20 cellular contexts compared by ENCODE assay signal in the genomic region with DNA sequence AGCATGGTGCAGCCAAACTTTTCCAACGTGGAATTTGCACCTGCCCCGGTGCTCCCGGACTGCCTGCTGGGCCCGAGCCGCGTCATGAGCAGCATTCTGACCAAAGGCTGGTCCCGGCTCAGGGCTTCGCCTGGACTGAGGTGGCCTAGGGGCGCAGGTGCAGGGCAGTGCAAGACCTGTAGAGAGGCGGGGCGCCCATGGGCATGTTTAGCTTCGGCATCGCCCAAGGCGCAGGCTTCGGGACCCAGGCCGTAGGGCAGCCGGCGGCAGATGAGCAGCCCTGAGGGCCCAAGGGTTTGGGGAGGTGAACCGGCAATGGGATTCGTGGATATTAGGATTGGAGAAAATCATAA. TPM values are rescaled to one million over a fixed set of nuclear protein-coding genes. Genes with fewer than 3 reads are reported as not detected.
A peak's percentile ranks its signal among the peaks of the same experiment; 100 is the strongest.
DNase-seq lines count a peak whose midpoint lies in the region; ATAC-seq and TF ChIP-seq lines count a peak whose summit lies in the region.
"Had no signal": no experiment of that assay in that cellular context is flagged by ENCODE, and none has a peak within 500 bp of the region (broad histone marks: within the 10 kb centered on the region; RNA-seq: fewer than 3 reads in every experiment).

No MANE protein-coding gene starts in this region.

- H3K4me3 Mint-ChIP-seq in activated CD4-positive, alpha-beta T cell treated with anti-CD3 and anti-CD28 coated beads for 36 hours: peak overlapping the region; percentile 19
- H3K4me3 Mint-ChIP-seq in CD4-positive, CD25-positive, alpha-beta regulatory T cell: peak overlapping the region in 3 of 4 donors; percentile 76 to 92 (median 81)
- H3K4me3 Mint-ChIP-seq in immature natural killer cell: peak overlapping the region in 3 of 5 donors; percentile 26 to 58 (median 47)

- H3K4me1 ChIP-seq in CD4-positive, CD25-positive, alpha-beta regulatory T cell (ENCODE audit: control insufficient read depth, insufficient read depth, low read length, poor library complexity, severe bottlenecking): peaks cover 30% of the 10 kb centered on the region
- H3K4me1 ChIP-seq in RWPE2 (ENCODE audit: insufficient read depth, poor library complexity, severe bottlenecking): no peaks in the 10 kb centered on the region
- H3K4me1 ChIP-seq: BE2C had no signal

- H3K36me3 ChIP-seq in CD4-positive, CD25-positive, alpha-beta regulatory T cell (ENCODE audit: control insufficient read depth, insufficient read depth, low read length): no peaks in the 10 kb centered on the region
- H3K36me3 ChIP-seq in RWPE2 (ENCODE audit: low read depth): no peaks in the 10 kb centered on the region
- H3K36me3 ChIP-seq: BE2C, right atrium auricular region, upper lobe of right lung had no signal

- CTCF ChIA-PET in activated CD4-positive, alpha-beta T cell treated with anti-CD3 and anti-CD28 coated beads for 36 hours (lab: Charles Lee): interaction anchor here (0.8 to 1.2 kb wide), 3 partner anchors 49 to 267 kb away, joined by 3 to 5 read pairs (median 5); a partner anchor contains a TSS

- TF ChIP-seq CTCF in RWPE2 (IDR thresholded peaks at IDR 0.05; ENCODE audit: poor library complexity, severe bottlenecking): no peak

- H3K9me3 ChIP-seq in CD4-positive, CD25-positive, alpha-beta regulatory T cell (ENCODE audit: control insufficient read depth in 2 of 2, low read length in 2 of 2): no peaks in the 10 kb centered on the region
- H3K9me3 ChIP-seq in RWPE2 (ENCODE audit: severe bottlenecking): no peaks in the 10 kb centered on the region
- H3K9me3 ChIP-seq: BE2C, right atrium auricular region, upper lobe of right lung had no signal

- H3K27ac Mint-ChIP-seq in activated CD4-positive, alpha-beta T cell treated with anti-CD3 and anti-CD28 coated beads for 36 hours: no peak overlapping the region
- H3K27ac Mint-ChIP-seq in CD4-positive, CD25-positive, alpha-beta regulatory T cell: peak overlapping the region in 1 of 3 donors; percentile 42
- no peak overlapping the region for H3K27ac Mint-ChIP-seq in immature natural killer cell

- peaks cover 5% of the 10 kb centered on the region for H3K9me3 Mint-ChIP-seq in activated CD4-positive, alpha-beta T cell treated with anti-CD3 and anti-CD28 coated beads for 36 hours (ENCODE audit: low read depth)
- H3K9me3 Mint-ChIP-seq in CD4-positive, CD25-positive, alpha-beta regulatory T cell: no peaks in the 10 kb centered on the region
- H3K9me3 Mint-ChIP-seq in immature natural killer cell: no peaks in the 10 kb centered on the region

- peaks cover 29% of the 10 kb centered on the region for H3K4me1 Mint-ChIP-seq in activated CD4-positive, alpha-beta T cell treated with anti-CD3 and anti-CD28 coated beads for 36 hours
- peaks cover 0 to 48% (median 16%) of the 10 kb centered on the region in 4 donors for H3K4me1 Mint-ChIP-seq in CD4-positive, CD25-positive, alpha-beta regulatory T cell
- H3K4me1 Mint-ChIP-seq in immature natural killer cell: peaks cover 11 to 23% of the 10 kb centered on the region in 2 donors

- ATAC-seq in activated CD4-positive, alpha-beta T cell treated with anti-CD3 and anti-CD28 coated beads for 36 hours: no peak
- ATAC-seq in CD4-positive, CD25-positive, alpha-beta regulatory T cell (ENCODE audit: low read depth in 2 of 2): no peak
- ATAC-seq in RWPE2 (ENCODE audit: low read depth) (no peak), GM18909 (IDR thresholded peaks at IDR 0.05; ENCODE audit: poor library complexity, unreplicated experiment) (no peak)

- no peak overlapping the region for H3K27ac ChIP-seq in CD4-positive, CD25-positive, alpha-beta regulatory T cell (ENCODE audit: insufficient read depth, low read length, poor library complexity, severe bottlenecking)
- no peak overlapping the region for H3K27ac ChIP-seq in RWPE2 (ENCODE audit: poor library complexity, severe bottlenecking)
- H3K27ac ChIP-seq: coronary artery, right atrium auricular region, upper lobe of right lung had no signal

- POLR2A ChIA-PET in activated CD4-positive, alpha-beta T cell treated with anti-CD3 and anti-CD28 coated beads for 36 hours (lab: Charles Lee): no interaction called here

- no peak for DNase-seq in activated CD4-positive, alpha-beta T cell treated with anti-CD3 and anti-CD28 coated beads for 36 hours
- no peak for DNase-seq in activated CD4-positive, alpha-beta T cell treated with anti-CD3 and anti-CD28 coated beads, Interleukin-2, amount 50 U/mL, for 1 hour
- no peak for DNase-seq in CD4-positive, CD25-positive, alpha-beta regulatory T cell
- peak; percentile 66 for DNase-seq in RWPE2 (ENCODE audit: low spot score)
- DNase-seq in immature natural killer cell: no peak
- DNase-seq in SW 1271 (lab: John Stamatoyannopoulos, UW): no peak
- DNase-seq in cardiac septum (ENCODE audit: low spot score): no peak
- DNase-seq: activated CD4-positive, CD25-positive, alpha-beta regulatory T cell; BE2C; HCEC 1CT; KBM-7; mammary epithelial cell; NCI-H1694; NCI-H748 treated with DMSO at 0.1 percent for 48 hours; upper lobe of right lung had no signal

- intact Hi-C loops in activated CD4-positive, alpha-beta T cell treated with anti-CD3 and anti-CD28 coated beads for 36 hours (cut with DNase I, micrococcal nuclease): loop anchor here (1.0 to 5.0 kb wide), 3 partner anchors 24 to 37 kb away; a partner anchor contains a TSS
- intact Hi-C loops in cardiac septum (cut with DNase I): no loop called here

- no peak overlapping the region for H3K4me3 ChIP-seq in CD4-positive, CD25-positive, alpha-beta regulatory T cell (ENCODE audit: low read depth, low read length)
- no peak overlapping the region for H3K4me3 ChIP-seq in RWPE2 (ENCODE audit: severe bottlenecking)

- H3K36me3 Mint-ChIP-seq in activated CD4-positive, alpha-beta T cell treated with anti-CD3 and anti-CD28 coated beads for 36 hours (ENCODE audit: low read depth): no peaks in the 10 kb centered on the region
- no peaks in the 10 kb centered on the region for H3K36me3 Mint-ChIP-seq in CD4-positive, CD25-positive, alpha-beta regulatory T cell
- no peaks in the 10 kb centered on the region for H3K36me3 Mint-ChIP-seq in immature natural killer cell

- peaks cover 5% of the 10 kb centered on the region for H3K27me3 Mint-ChIP-seq in activated CD4-positive, alpha-beta T cell treated with anti-CD3 and anti-CD28 coated beads for 36 hours
- peaks cover 11% of the 10 kb centered on the region for H3K27me3 Mint-ChIP-seq in CD4-positive, CD25-positive, alpha-beta regulatory T cell
- peaks cover 3 to 6% (median 4%) of the 10 kb centered on the region in 3 donors for H3K27me3 Mint-ChIP-seq in immature natural killer cell (ENCODE audit: low read depth in 3 of 3)

- no peaks in the 10 kb centered on the region for H3K27me3 ChIP-seq in CD4-positive, CD25-positive, alpha-beta regulatory T cell (ENCODE audit: control insufficient read depth, insufficient read depth, low read length)
- peaks cover 35% of the 10 kb centered on the region for H3K27me3 ChIP-seq in RWPE2 (ENCODE audit: insufficient read depth, poor library complexity, severe bottlenecking)

RNA-seq across cellular contexts. Expression of a gene that starts 23.8 kb away (rescaled TPM):
- total RNA-seq in activated CD4-positive, alpha-beta T cell treated with anti-CD3 and anti-CD28 coated beads for 36 hours: 1 to 10 TPM; 7.8 to 8.3 TPM
- 7.7 TPM for total RNA-seq in CD4-positive, CD25-positive, alpha-beta regulatory T cell
- polyA plus RNA-seq in CD4-positive, CD25-positive, alpha-beta regulatory T cell: 1 to 10 TPM in 1 of 4 donors, under 1 TPM in 3; 0.63 to 1.4 (median 0.84) TPM
- polyA plus RNA-seq in immature natural killer cell: under 1 TPM; 0.17 to 0.62 (median 0.32) TPM
- total RNA-seq in cardiac septum: 8.8 TPM

RNA-seq across cellular contexts. Expression of a gene that starts 35.0 kb away (rescaled TPM):
- total RNA-seq in activated CD4-positive, alpha-beta T cell treated with anti-CD3 and anti-CD28 coated beads for 36 hours: 10 to 100 TPM; 16.0 to 19.2 TPM
- total RNA-seq in CD4-positive, CD25-positive, alpha-beta regulatory T cell: 11.8 TPM
- polyA plus RNA-seq in CD4-positive, CD25-positive, alpha-beta regulatory T cell: 10 to 100 TPM; 44.0 to 71.2 (median 67.4) TPM
- polyA plus RNA-seq in immature natural killer cell: 10 to 100 TPM; 44.7 to 51.0 (median 48.3) TPM
- 11.0 TPM for total RNA-seq in cardiac septum

RNA-seq across cellular contexts. Expression of a gene that starts 48.7 kb away (rescaled TPM):
- 1 to 10 TPM; 1.6 to 1.7 TPM for total RNA-seq in activated CD4-positive, alpha-beta T cell treated with anti-CD3 and anti-CD28 coated beads for 36 hours
- 1.5 TPM for total RNA-seq in CD4-positive, CD25-positive, alpha-beta regulatory T cell
- polyA plus RNA-seq in CD4-positive, CD25-positive, alpha-beta regulatory T cell: under 1 TPM in 1 of 4 donors, not detected in 3; 0.40 TPM
- not detected for polyA plus RNA-seq in immature natural killer cell
- 0.13 TPM for total RNA-seq in cardiac septum
- total RNA-seq: glomerular endothelial cell, osteocyte, right atrium auricular region had no signal

RNA-seq across cellular contexts. Expression of a gene that starts 51.8 kb away (rescaled TPM):
- not detected for total RNA-seq in activated CD4-positive, alpha-beta T cell treated with anti-CD3 and anti-CD28 coated beads for 36 hours
- total RNA-seq in CD4-positive, CD25-positive, alpha-beta regulatory T cell: not detected
- polyA plus RNA-seq in CD4-positive, CD25-positive, alpha-beta regulatory T cell: 1 to 10 TPM in 3 of 4 donors, under 1 TPM in 1; 0.49 to 6.9 (median 2.1) TPM
- 1,000 to 10,000 TPM; 2,771 to 3,312 (median 2,871) TPM for polyA plus RNA-seq in immature natural killer cell
- total RNA-seq in cardiac septum: 16.9 TPM
- total RNA-seq: glomerular endothelial cell, mammary epithelial cell, osteocyte had no signal
- polyA plus RNA-seq: mammary epithelial cell had no signal

RNA-seq across cellular contexts. Expression of a gene that starts 54.1 kb away (rescaled TPM):
- 10 to 100 TPM; 40.6 to 42.2 TPM for total RNA-seq in activated CD4-positive, alpha-beta T cell treated with anti-CD3 and anti-CD28 coated beads for 36 hours
- total RNA-seq in CD4-positive, CD25-positive, alpha-beta regulatory T cell: 35.8 TPM
- 10 to 100 TPM; 18.3 to 32.7 (median 24.8) TPM for polyA plus RNA-seq in CD4-positive, CD25-positive, alpha-beta regulatory T cell
- 10 to 100 TPM; 27.2 to 34.6 (median 30.0) TPM for polyA plus RNA-seq in immature natural killer cell
- 10.9 TPM for total RNA-seq in cardiac septum

Comparison
In these comparisons a context has a peak if more than half of its experiments do, and no peak if none do; other contexts are left out.
1. H3K4me3 Mint-ChIP-seq: peak in every context shown above with its lines; median percentile 81 in CD4-positive, CD25-positive, alpha-beta regulatory T cell; 47 in immature natural killer cell; 19 in activated CD4-positive, alpha-beta T cell treated with anti-CD3 and anti-CD28 coated beads for 36 hours.